10 cellular contexts compared by ENCODE assay signal in genomic region chr7:46764100-46764941, GRCh38.
DNase-seq lines count a peak whose midpoint lies in the region; ATAC-seq and TF ChIP-seq lines count a peak whose summit lies in the region.
"Had no signal": no experiment of that assay in that cellular context is flagged by ENCODE, and none has a peak within 500 bp of the region (broad histone marks: within the 10 kb centered on the region; RNA-seq: fewer than 3 reads in every experiment).

No MANE protein-coding gene starts in this region.

- H3K4me3 ChIP-seq in AG04449 (ENCODE audit: low read depth, low read length) (no peak overlapping the region), HCT116 (replicated peaks in 1 of 2; ENCODE audit: low read depth in 1 of 2, low read length in 2 of 2) (peak overlapping the region in 1 of 2 experiments; percentile 7; a peak in 2 of 4 replicates), kidney epithelial cell (ENCODE audit: low read depth, low read length) (no peak overlapping the region)

- H3K27me3 ChIP-seq in HCT116 (ENCODE audit: insufficient read depth, low read length) (no peaks in the 10 kb centered on the region), kidney epithelial cell (ENCODE audit: control insufficient read depth, insufficient read depth, low read length) (no peaks in the 10 kb centered on the region)

- no TSS peak for BruUV-seq in HCT116 (replicated peaks; lab: Mats Ljungman, UMichigan)

- TF ChIP-seq CTCF in AG04449 (IDR thresholded peaks at IDR 0.05; ENCODE audit: insufficient read depth, low read length, missing control alignments) = no peak
- TF ChIP-seq CTCF in HCT116 (IDR thresholded peaks at IDR 0.05 in 2 of 3, conservative IDR thresholded peaks at IDR 0.05 in 1 of 3; ENCODE audit: borderline replicate concordance in 1 of 3, insufficient read depth in 1 of 3, low read depth in 2 of 3, low read length in 2 of 3) = no peak
- TF ChIP-seq CTCF in kidney epithelial cell (IDR thresholded peaks at IDR 0.05; ENCODE audit: insufficient read depth, low read length, poor library complexity, severe bottlenecking) = no peak
- no peak for TF ChIP-seq CTCF in GM10266 (IDR thresholded peaks at IDR 0.05; ENCODE audit: control insufficient read depth, insufficient read depth, low read depth, missing control alignments)

- POLR2A ChIA-PET in AG04449 (lab: Yijun Ruan, JAX) (no interaction called here), HCT116 (lab: Charles Lee) (no interaction called here)

- DNase-seq in AG04449 (ENCODE audit: low read depth, low spot score) (peak; percentile 89), HCT116 (ENCODE audit: low read depth, low spot score) (peak; percentile 95), amniotic stem cell (lab: John Stamatoyannopoulos, UW) (peak; percentile 90), kidney epithelial cell (ENCODE audit: low read depth) (peak; percentile 91), GM19238 (ENCODE audit: insufficient read length, low spot score) (no peak), SHP77 treated with DMSO at 0.1 percent for 48 hours (lab: John Stamatoyannopoulos, UW) (no peak), GM10266 (ENCODE audit: extremely low spot score) (no peak)
- no peak for DNase-seq in activated T-cell treated with anti-CD3 and anti-CD28 coated beads, Interleukin-2, amount 50 U/mL, for 1 hour
- DNase-seq: GF-D8; stimulated activated CD4-positive, alpha-beta T cell treated with anti-CD3 and anti-CD28 coated beads, Interleukin-1b, Interleukin-23, amount 100 ng/mL, for 48 hours had no signal

- peaks cover 0 to 5% of the 10 kb centered on the region in 2 experiments; a peak in 1 of 4 replicates for H3K9me3 ChIP-seq in HCT116 (ENCODE audit: control insufficient read depth in 1 of 2, insufficient read depth in 1 of 2, low read depth in 1 of 2, low read length in 2 of 2)

- TF ChIP-seq RAD21 in HCT116 (IDR thresholded peaks at IDR 0.05; ENCODE audit: low read depth) = peak; percentile 37; the same call in 1 of the 2 replicates

- peak overlapping the region; percentile 82 for H2AFZ ChIP-seq in HCT116 (ENCODE audit: low read depth, low read length, poor library complexity, severe bottlenecking)

- H3K36me3 ChIP-seq in HCT116 (ENCODE audit: control insufficient read depth in 1 of 2, insufficient read depth in 2 of 2, low read length in 2 of 2) = 0 out of 4 replicates have a peak, but pooled peaks cover 0 to 3% of the 10 kb centered on the region in 2 experiments
- no peaks in the 10 kb centered on the region for H3K36me3 ChIP-seq in kidney epithelial cell (ENCODE audit: control insufficient read depth, insufficient read depth, low read length)

- H3K4me1 ChIP-seq in HCT116 (ENCODE audit: control insufficient read depth in 1 of 2, insufficient read depth in 2 of 2, low read length in 2 of 2) = peaks cover 25 to 29% of the 10 kb centered on the region in 2 experiments

- ATAC-seq in HCT116 = peak; percentile 98

- no peaks in the 10 kb centered on the region for H3K9me2 ChIP-seq in HCT116 (ENCODE audit: insufficient read depth)

- RAD21 ChIA-PET in HCT116 (lab: Charles Lee; ENCODE audit: low non-redundant PET in 1 of 2, low total read pairs in 2 of 2, uncharacterized antibody in 2 of 2, unreplicated experiment in 2 of 2) = no interaction called here

- H3K27ac ChIP-seq in HCT116 (ENCODE audit: low read depth, low read length) = peak overlapping the region; percentile 23

- no peaks in the 10 kb centered on the region for H3K79me2 ChIP-seq in HCT116 (ENCODE audit: insufficient read depth, low read length)

- no peaks in the 10 kb centered on the region for H4K20me1 ChIP-seq in HCT116 (ENCODE audit: insufficient read depth)

- peak overlapping the region; percentile 26; the same call in 1 of the 2 replicates for H3K9ac ChIP-seq in HCT116 (ENCODE audit: low read length)

- H3K4me2 ChIP-seq in HCT116 (ENCODE audit: low read length) = peak overlapping the region; percentile 70

- intact Hi-C loops in HCT116 (cut with micrococcal nuclease) = no loop called here

- no peak for TF ChIP-seq POLR2A in HCT116 (IDR thresholded peaks at IDR 0.05; ENCODE audit: borderline replicate concordance, extremely low read depth, insufficient read depth, insufficient read length)

- CTCF ChIA-PET in AG04449 (lab: Yijun Ruan, JAX) = interaction anchor here (0.6 to 1.4 kb wide), 4 partner anchors 9 to 848 kb away, joined by 3 read pairs; no protein-coding TSS in a partner anchor
- CTCF ChIA-PET in HCT116 (lab: Charles Lee) = no interaction called here

TF ChIP-seq in HCT116, 20 proteins besides CTCF, POLR2A, EP300 and RAD21:
- TF ChIP-seq JUND (IDR thresholded peaks at IDR 0.05) (peak; percentile 96), ZNF274 (IDR thresholded peaks at IDR 0.05; ENCODE audit: low read depth, low read length) (no peak), EZH2phosphoT487 (IDR thresholded peaks at IDR 0.05; ENCODE audit: borderline replicate concordance) (no peak), YY1 (IDR thresholded peaks at IDR 0.05; ENCODE audit: extremely low read depth, insufficient replicate concordance, low read depth, low read length) (peak; percentile 28), POLR2AphosphoS5 (IDR thresholded peaks at IDR 0.05; ENCODE audit: low read depth, low read length) (peak; percentile 67), TCF7L2 (IDR thresholded peaks at IDR 0.05; ENCODE audit: borderline replicate concordance, extremely low read depth, insufficient read depth, insufficient read length) (peak; percentile 9), CEBPB (IDR thresholded peaks at IDR 0.05; ENCODE audit: low read depth) (peak; percentile 60), ZFX (IDR thresholded peaks at IDR 0.05) (no peak), SP1 (IDR thresholded peaks at IDR 0.05; ENCODE audit: low read depth) (peak; percentile 91), EZH2 (IDR thresholded peaks at IDR 0.05) (no peak), SRF (IDR thresholded peaks at IDR 0.05; ENCODE audit: low read depth) (peak; percentile 66), FOSL1 (IDR thresholded peaks at IDR 0.05; ENCODE audit: low read depth) (peak; percentile 97), EGR1 (IDR thresholded peaks at IDR 0.05; ENCODE audit: low read depth) (no peak), ELF1 (IDR thresholded peaks at IDR 0.05; ENCODE audit: borderline replicate concordance, low read depth) (no peak), SIN3A (IDR thresholded peaks at IDR 0.05; ENCODE audit: low read depth) (0 out of 2 replicates have a peak, but pooled peaks have one; percentile 45), REST (IDR thresholded peaks at IDR 0.05; ENCODE audit: low read depth) (no peak), CBX3 (IDR thresholded peaks at IDR 0.05; ENCODE audit: low read depth) (peak; percentile 88; the same call in 1 of the 2 replicates)
- TF ChIP-seq, protein P1, sequence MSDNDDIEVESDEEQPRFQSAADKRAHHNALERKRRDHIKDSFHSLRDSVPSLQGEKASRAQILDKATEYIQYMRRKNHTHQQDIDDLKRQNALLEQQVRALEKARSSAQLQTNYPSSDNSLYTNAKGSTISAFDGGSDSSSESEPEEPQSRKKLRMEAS (IDR thresholded peaks at IDR 0.05) = peak; percentile 47; the same call in 1 of the 2 replicates
- TF ChIP-seq, protein P2, sequence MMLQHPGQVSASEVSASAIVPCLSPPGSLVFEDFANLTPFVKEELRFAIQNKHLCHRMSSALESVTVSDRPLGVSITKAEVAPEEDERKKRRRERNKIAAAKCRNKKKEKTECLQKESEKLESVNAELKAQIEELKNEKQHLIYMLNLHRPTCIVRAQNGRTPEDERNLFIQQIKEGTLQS (IDR thresholded peaks at IDR 0.05) = no peak
- TF ChIP-seq, protein P3, sequence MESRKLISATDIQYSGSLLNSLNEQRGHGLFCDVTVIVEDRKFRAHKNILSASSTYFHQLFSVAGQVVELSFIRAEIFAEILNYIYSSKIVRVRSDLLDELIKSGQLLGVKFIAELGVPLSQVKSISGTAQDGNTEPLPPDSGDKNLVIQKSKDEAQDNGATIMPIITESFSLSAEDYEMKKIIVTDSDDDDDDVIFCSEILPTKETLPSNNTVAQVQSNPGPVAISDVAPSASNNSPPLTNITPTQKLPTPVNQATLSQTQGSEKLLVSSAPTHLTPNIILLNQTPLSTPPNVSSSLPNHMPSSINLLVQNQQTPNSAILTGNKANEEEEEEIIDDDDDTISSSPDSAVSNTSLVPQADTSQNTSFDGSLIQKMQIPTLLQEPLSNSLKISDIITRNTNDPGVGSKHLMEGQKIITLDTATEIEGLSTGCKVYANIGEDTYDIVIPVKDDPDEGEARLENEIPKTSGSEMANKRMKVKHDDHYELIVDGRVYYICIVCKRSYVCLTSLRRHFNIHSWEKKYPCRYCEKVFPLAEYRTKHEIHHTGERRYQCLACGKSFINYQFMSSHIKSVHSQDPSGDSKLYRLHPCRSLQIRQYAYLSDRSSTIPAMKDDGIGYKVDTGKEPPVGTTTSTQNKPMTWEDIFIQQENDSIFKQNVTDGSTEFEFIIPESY (IDR thresholded peaks at IDR 0.05; ENCODE audit: extremely low read depth, insufficient replicate concordance, low read length) = peak; percentile 47

Comparison
In these comparisons a context has a peak if more than half of its experiments do, and no peak if none do; other contexts are left out.
1. DNase-seq: peak in AG04449 (single experiment), HCT116 (single experiment), amniotic stem cell (single experiment) and kidney epithelial cell (single experiment); none in GM19238 (single experiment), SHP77 treated with DMSO at 0.1 percent for 48 hours (single experiment), activated T-cell treated with anti-CD3 and anti-CD28 coated beads, Interleukin-2, amount 50 U/mL, for 1 hour (single experiment) and GM10266 (single experiment).